1 cellular context compared by ENCODE assay signal in the genomic region with DNA sequence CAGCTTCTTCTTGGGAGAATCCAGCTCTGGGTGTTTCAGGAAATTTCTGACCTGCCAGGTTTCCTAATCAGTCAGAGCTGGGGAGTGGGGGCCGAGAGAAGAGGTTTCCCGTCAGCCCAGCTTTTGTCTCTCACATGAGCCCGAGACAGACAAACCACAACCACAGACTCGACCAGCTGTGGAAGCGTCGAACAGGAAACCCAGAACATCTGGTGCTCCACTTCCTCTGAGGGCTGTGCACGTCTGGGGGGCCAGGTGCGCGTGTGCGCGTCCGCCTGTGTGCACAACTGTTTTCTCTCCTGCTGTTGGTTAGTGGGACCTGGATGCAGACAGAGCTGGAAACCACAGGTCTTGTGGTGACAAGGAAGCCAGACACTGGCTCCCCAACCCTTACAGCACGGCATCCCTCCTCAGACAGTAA.
TF ChIP-seq lines count a peak whose summit lies in the region.

No MANE protein-coding gene starts in this region.

TF ChIP-seq in GM12878, 131 proteins besides CTCF, POLR2A, EP300 and RAD21 (continued from another document):
- TF ChIP-seq, protein P1, sequence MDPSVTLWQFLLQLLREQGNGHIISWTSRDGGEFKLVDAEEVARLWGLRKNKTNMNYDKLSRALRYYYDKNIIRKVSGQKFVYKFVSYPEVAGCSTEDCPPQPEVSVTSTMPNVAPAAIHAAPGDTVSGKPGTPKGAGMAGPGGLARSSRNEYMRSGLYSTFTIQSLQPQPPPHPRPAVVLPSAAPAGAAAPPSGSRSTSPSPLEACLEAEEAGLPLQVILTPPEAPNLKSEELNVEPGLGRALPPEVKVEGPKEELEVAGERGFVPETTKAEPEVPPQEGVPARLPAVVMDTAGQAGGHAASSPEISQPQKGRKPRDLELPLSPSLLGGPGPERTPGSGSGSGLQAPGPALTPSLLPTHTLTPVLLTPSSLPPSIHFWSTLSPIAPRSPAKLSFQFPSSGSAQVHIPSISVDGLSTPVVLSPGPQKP (IDR thresholded peaks at IDR 0.05; ENCODE audit: low read depth, low read length): no peak
- TF ChIP-seq HDAC2 (IDR thresholded peaks at IDR 0.05) (no peak), SIX5 (IDR thresholded peaks at IDR 0.05; ENCODE audit: low read depth, low read length, severe bottlenecking) (no peak), IRF4 (IDR thresholded peaks at IDR 0.05; ENCODE audit: low read depth, low read length) (peak; percentile 67; the same call in 1 of the 2 replicates), SUZ12 (IDR thresholded peaks at IDR 0.05; ENCODE audit: unreplicated experiment) (no peak), LARP7 (IDR thresholded peaks at IDR 0.05) (peak; percentile 30; the same call in 1 of the 2 replicates), ZNF384 (IDR thresholded peaks at IDR 0.05; ENCODE audit: borderline replicate concordance, low read depth, low read length) (no peak), IKZF2 (IDR thresholded peaks at IDR 0.05) (peak; percentile 97 to 98), FOS (IDR thresholded peaks at IDR 0.05; ENCODE audit: borderline replicate concordance, extremely low read depth, insufficient read length) (no peak), DPF2 (IDR thresholded peaks at IDR 0.05) (peak; percentile 93), CEBPB (IDR thresholded peaks at IDR 0.05; ENCODE audit: borderline replicate concordance in 1 of 2, low read depth in 2 of 2, low read length in 2 of 2) (peak in 1 of 2 experiments; percentile 91; a peak in 2 of 4 replicates), SRF (IDR thresholded peaks at IDR 0.05; ENCODE audit: low read depth in 2 of 2, low read length in 2 of 2) (no peak), BMI1 (IDR thresholded peaks at IDR 0.05; ENCODE audit: borderline replicate concordance) (peak; percentile 18; the same call in 1 of the 2 replicates), CBX3 (IDR thresholded peaks at IDR 0.05; ENCODE audit: borderline replicate concordance, low read depth) (no peak), STAT3 (IDR thresholded peaks at IDR 0.05; ENCODE audit: low read depth, low read length) (0 out of 2 replicates have a peak, but pooled peaks have one; percentile 55)
- TF ChIP-seq, protein P2, sequence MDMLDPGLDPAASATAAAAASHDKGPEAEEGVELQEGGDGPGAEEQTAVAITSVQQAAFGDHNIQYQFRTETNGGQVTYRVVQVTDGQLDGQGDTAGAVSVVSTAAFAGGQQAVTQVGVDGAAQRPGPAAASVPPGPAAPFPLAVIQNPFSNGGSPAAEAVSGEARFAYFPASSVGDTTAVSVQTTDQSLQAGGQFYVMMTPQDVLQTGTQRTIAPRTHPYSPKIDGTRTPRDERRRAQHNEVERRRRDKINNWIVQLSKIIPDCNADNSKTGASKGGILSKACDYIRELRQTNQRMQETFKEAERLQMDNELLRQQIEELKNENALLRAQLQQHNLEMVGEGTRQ (IDR thresholded peaks at IDR 0.05; ENCODE audit: borderline replicate concordance, low read depth, low read length): no peak; the same call in 1 of the 2 replicates
